ENCODE assay signal across 1 cellular context in the genomic region with DNA sequence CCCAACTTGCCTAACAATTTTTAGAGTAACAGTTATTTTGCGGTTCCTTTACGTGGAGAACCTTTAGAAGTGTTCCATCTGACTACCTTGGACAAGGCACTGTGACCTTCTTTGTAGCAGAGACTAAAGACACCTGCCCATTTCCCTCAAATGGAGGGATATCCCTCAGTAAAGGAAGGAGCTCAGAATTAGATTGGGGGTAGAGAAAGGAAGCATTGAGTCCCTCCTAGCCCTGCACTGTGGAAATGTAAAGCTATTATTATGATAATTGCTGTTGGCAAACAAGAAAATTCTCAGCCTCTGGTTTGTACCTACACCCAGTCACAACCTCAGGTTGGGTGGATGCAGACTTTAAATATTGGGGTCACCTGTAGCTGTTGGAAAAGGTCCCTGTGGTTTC.
TF ChIP-seq lines count a peak whose summit lies in the region.

No MANE protein-coding gene starts in this region.

TF ChIP-seq in IMR-90, 13 proteins besides CTCF, POLR2A, EP300 and RAD21:
- TF ChIP-seq, protein P1, sequence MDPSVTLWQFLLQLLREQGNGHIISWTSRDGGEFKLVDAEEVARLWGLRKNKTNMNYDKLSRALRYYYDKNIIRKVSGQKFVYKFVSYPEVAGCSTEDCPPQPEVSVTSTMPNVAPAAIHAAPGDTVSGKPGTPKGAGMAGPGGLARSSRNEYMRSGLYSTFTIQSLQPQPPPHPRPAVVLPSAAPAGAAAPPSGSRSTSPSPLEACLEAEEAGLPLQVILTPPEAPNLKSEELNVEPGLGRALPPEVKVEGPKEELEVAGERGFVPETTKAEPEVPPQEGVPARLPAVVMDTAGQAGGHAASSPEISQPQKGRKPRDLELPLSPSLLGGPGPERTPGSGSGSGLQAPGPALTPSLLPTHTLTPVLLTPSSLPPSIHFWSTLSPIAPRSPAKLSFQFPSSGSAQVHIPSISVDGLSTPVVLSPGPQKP (IDR thresholded peaks at IDR 0.05; ENCODE audit: borderline replicate concordance, low read depth, low read length) = no peak
- TF ChIP-seq RFX5 (IDR thresholded peaks at IDR 0.05; ENCODE audit: low read depth, low read length) = no peak
